In the genomic region with DNA sequence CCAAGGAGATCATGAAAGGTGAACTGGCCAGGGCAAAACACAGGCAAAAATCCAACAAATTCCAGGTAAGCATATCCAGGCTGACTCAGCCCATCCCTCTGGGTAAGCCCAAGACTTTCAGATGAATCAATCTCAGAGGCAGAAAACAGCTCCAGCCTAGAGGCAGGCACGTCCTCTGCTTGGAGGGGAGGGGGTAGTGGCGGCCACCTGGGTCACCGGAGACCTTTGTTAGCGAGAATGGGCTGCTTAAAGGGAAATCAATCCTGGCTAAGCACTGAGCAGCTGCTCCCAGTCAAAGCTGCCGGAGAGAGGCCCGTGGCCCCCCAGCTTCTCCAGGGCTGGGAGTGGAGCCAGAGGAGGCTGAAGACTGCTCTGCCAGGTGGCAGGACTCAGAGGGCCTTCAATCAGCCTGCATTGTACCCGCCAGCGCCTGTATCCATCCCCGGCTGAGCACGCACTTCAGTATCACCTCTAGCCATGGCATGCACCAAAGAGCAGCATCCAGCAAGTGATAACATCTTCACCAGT, we compare ENCODE assay signal across 12 cellular contexts. TPM values are rescaled to one million over a fixed set of nuclear protein-coding genes. Genes with fewer than 3 reads are reported as not detected.
DNase-seq lines count a peak whose midpoint lies in the region; ATAC-seq and TF ChIP-seq lines count a peak whose summit lies in the region.
"Had no signal": no experiment of that assay in that cellular context is flagged by ENCODE, and none has a peak within 500 bp of the region (broad histone marks: within the 10 kb centered on the region; RNA-seq: fewer than 3 reads in every experiment).

No MANE protein-coding gene starts in this region.

- CTCF ChIA-PET in IMR-90 (lab: Yijun Ruan, JAX) = no interaction called here
- CTCF ChIA-PET in Caco-2 (lab: Charles Lee) = no interaction called here
- CTCF ChIA-PET in activated CD8-positive, alpha-beta T cell treated with anti-CD3 and anti-CD28 coated beads, Interleukin-2, amount 10 ng/mL, durations not matched to agents 7 days and 5 days (lab: Charles Lee) = no interaction called here

- H4K5ac ChIP-seq in IMR-90 (ENCODE audit: low read depth, low read length) = no peak overlapping the region

- H3K4me3 ChIP-seq in IMR-90 (ENCODE audit: insufficient read depth, low read depth, low read length) = no peak overlapping the region
- H3K4me3 ChIP-seq in Caco-2 (ENCODE audit: low read depth, low read length) = no peak overlapping the region

- in situ Hi-C loops in IMR-90 (cut with MboI; ENCODE audit: low sequenced_read_pairs) = no loop called here

- H2AFZ ChIP-seq in IMR-90 (replicated peaks; ENCODE audit: low read length, poor library complexity) = no peak overlapping the region

- no peak overlapping the region for H2AK9ac ChIP-seq in IMR-90 (replicated peaks; ENCODE audit: low read depth, low read length, poor library complexity)

- H3K4ac ChIP-seq in IMR-90 (ENCODE audit: low read depth, low read length) = no peak overlapping the region

- H2BK20ac ChIP-seq in IMR-90 (ENCODE audit: low read depth, low read length) = no peak overlapping the region

- no TSS peak for BruUV-seq in IMR-90 (replicated peaks; lab: Mats Ljungman, UMichigan)
- no TSS peak for BruUV-seq in Caco-2 (replicated peaks; lab: Mats Ljungman, UMichigan)

- no peak overlapping the region for H3K14ac ChIP-seq in IMR-90 (replicated peaks; ENCODE audit: low read depth, low read length)

- TF ChIP-seq RAD21 in IMR-90 (IDR thresholded peaks at IDR 0.05; ENCODE audit: low read length) = no peak

- no peak overlapping the region for H4K91ac ChIP-seq in IMR-90 (ENCODE audit: insufficient read depth, low read depth, low read length)

- H3K4me1 Mint-ChIP-seq in brain (peaks cover 42% of the 10 kb centered on the region), Caco-2 (ENCODE audit: low read depth, unreplicated experiment) (no peaks in the 10 kb centered on the region)
- no peaks in the 10 kb centered on the region for H3K4me1 Mint-ChIP-seq in activated CD8-positive, alpha-beta T cell treated with anti-CD3 and anti-CD28 coated beads, Interleukin-2, amount 10 ng/mL, durations not matched to agents 7 days and 5 days (ENCODE audit: low read depth)

- POLR2A ChIA-PET in IMR-90 (lab: Charles Lee; ENCODE audit: unreplicated experiment) = interaction anchor here (0.5 kb wide), 1 partner anchor 19 kb away, joined by 4 read pairs; no protein-coding TSS in a partner anchor
- POLR2A ChIA-PET in Caco-2 (lab: Charles Lee) = no interaction called here
- POLR2A ChIA-PET in activated CD8-positive, alpha-beta T cell treated with anti-CD3 and anti-CD28 coated beads, Interleukin-2, amount 10 ng/mL, durations not matched to agents 7 days and 5 days (lab: Charles Lee) = no interaction called here

- H2BK15ac ChIP-seq in IMR-90 (ENCODE audit: low read depth, low read length) = no peak overlapping the region

- intact Hi-C loops in IMR-90 (cut with micrococcal nuclease) (no loop called here), Caco-2 (cut with micrococcal nuclease; ENCODE audit: unreplicated experiment) (no loop called here)

- no peak overlapping the region for H4K8ac ChIP-seq in IMR-90 (ENCODE audit: low read depth in 2 of 2, low read length in 2 of 2)

- H3K18ac ChIP-seq in IMR-90 (ENCODE audit: low read depth, low read length) = no peak overlapping the region

- no peaks in the 10 kb centered on the region; the same call in 1 of the 2 replicates for H4K20me1 ChIP-seq in IMR-90 (ENCODE audit: insufficient read depth, low read length)

- no peaks in the 10 kb centered on the region for H3K79me1 ChIP-seq in IMR-90 (ENCODE audit: low read depth in 1 of 2, low read length in 2 of 2)

- H3K27me3 Mint-ChIP-seq in brain (no peaks in the 10 kb centered on the region), Caco-2 (ENCODE audit: insufficient read depth, unreplicated experiment) (peaks cover 7% of the 10 kb centered on the region)
- no peaks in the 10 kb centered on the region for H3K27me3 Mint-ChIP-seq in activated CD8-positive, alpha-beta T cell treated with anti-CD3 and anti-CD28 coated beads, Interleukin-2, amount 10 ng/mL, durations not matched to agents 7 days and 5 days (ENCODE audit: low read depth)
- H3K27me3 Mint-ChIP-seq: CD4-positive, alpha-beta T cell had no signal

- no peaks in the 10 kb centered on the region for H3K9me3 ChIP-seq in IMR-90 (ENCODE audit: control insufficient read depth, insufficient read depth, low read length)
- H3K9me3 ChIP-seq in Caco-2 = no peaks in the 10 kb centered on the region

- peaks cover 0 to 9% (median 0%) of the 10 kb centered on the region in 5 experiments for H3K9me3 Mint-ChIP-seq in brain
- H3K9me3 Mint-ChIP-seq in Caco-2 (ENCODE audit: unreplicated experiment) = no peaks in the 10 kb centered on the region
- H3K9me3 Mint-ChIP-seq in activated CD8-positive, alpha-beta T cell treated with anti-CD3 and anti-CD28 coated beads, Interleukin-2, amount 10 ng/mL, durations not matched to agents 7 days and 5 days (ENCODE audit: insufficient read depth) = no peaks in the 10 kb centered on the region
- H3K9me3 Mint-ChIP-seq: CD4-positive, alpha-beta T cell had no signal

- H3K4me3 Mint-ChIP-seq in brain (peak overlapping the region; percentile 19 to 61 (median 52)), Caco-2 (ENCODE audit: unreplicated experiment) (no peak overlapping the region)
- H3K4me3 Mint-ChIP-seq in activated CD8-positive, alpha-beta T cell treated with anti-CD3 and anti-CD28 coated beads, Interleukin-2, amount 10 ng/mL, durations not matched to agents 7 days and 5 days = no peak overlapping the region
- H3K4me3 Mint-ChIP-seq: CD4-positive, alpha-beta T cell had no signal

- H3K36me3 Mint-ChIP-seq in brain = peaks cover 37% of the 10 kb centered on the region
- H3K36me3 Mint-ChIP-seq in Caco-2 (ENCODE audit: insufficient read depth, unreplicated experiment) = peaks cover 6% of the 10 kb centered on the region
- H3K36me3 Mint-ChIP-seq in activated CD8-positive, alpha-beta T cell treated with anti-CD3 and anti-CD28 coated beads, Interleukin-2, amount 10 ng/mL, durations not matched to agents 7 days and 5 days (ENCODE audit: low read depth) = no peaks in the 10 kb centered on the region

- H2BK120ac ChIP-seq in IMR-90 (ENCODE audit: low read depth, low read length) = no peak overlapping the region

- peak overlapping the region; percentile 85 to 96 (median 94) for H3K27ac Mint-ChIP-seq in brain
- no peak overlapping the region for H3K27ac Mint-ChIP-seq in Caco-2 (ENCODE audit: unreplicated experiment)
- no peak overlapping the region for H3K27ac Mint-ChIP-seq in activated CD8-positive, alpha-beta T cell treated with anti-CD3 and anti-CD28 coated beads, Interleukin-2, amount 10 ng/mL, durations not matched to agents 7 days and 5 days
- H3K27ac Mint-ChIP-seq: CD4-positive, alpha-beta T cell had no signal

- H3K4me2 ChIP-seq in IMR-90 (ENCODE audit: low read depth, low read length) = no peak overlapping the region

- H3K23ac ChIP-seq in IMR-90 (ENCODE audit: low read depth, low read length) = no peak overlapping the region

- ATAC-seq in IMR-90 (ENCODE audit: low read depth) (peak; percentile 25), HG03571 (IDR thresholded peaks at IDR 0.05; ENCODE audit: unreplicated experiment) (no peak)
- ATAC-seq in activated CD8-positive, alpha-beta T cell treated with anti-CD3 and anti-CD28 coated beads, Interleukin-2, amount 10 ng/mL, durations not matched to agents 7 days and 5 days = no peak

- no peak for TF ChIP-seq POLR2A in IMR-90 (IDR thresholded peaks at IDR 0.05; ENCODE audit: low read depth, low read length)

- no peak overlapping the region for H3K27ac ChIP-seq in IMR-90 (ENCODE audit: insufficient read depth, low read length)

- WGBS in IMR-90 (ENCODE audit: extremely low coverage in 2 of 2, insufficient read length in 1 of 2), 2 experiments = 18% methylated on average over 6 of the region's 10 CpGs; no CpG with 5 or more reads in 1 of the 2 experiments

- H2AK5ac ChIP-seq in IMR-90 (ENCODE audit: low read depth, low read length) = no peak overlapping the region

- dilution Hi-C loops in IMR-90 (cut with HindIII; ENCODE audit: low sequenced_read_pairs, unreplicated experiment) = no loop called here

- H2BK5ac ChIP-seq in IMR-90 (ENCODE audit: low read depth, low read length, poor library complexity, severe bottlenecking) = no peak overlapping the region

- H3K36me3 ChIP-seq in IMR-90 (ENCODE audit: control insufficient read depth, insufficient read depth, low read length) (no peaks in the 10 kb centered on the region), Caco-2 (ENCODE audit: control insufficient read depth, insufficient read depth, low read length) (no peaks in the 10 kb centered on the region)

- no peak for TF ChIP-seq CTCF in IMR-90 (conservative IDR thresholded peaks at IDR 0.05; ENCODE audit: low read depth, low read length)
- TF ChIP-seq CTCF in brain (conservative IDR thresholded peaks at IDR 0.05) = no peak
- no peak for TF ChIP-seq CTCF in Caco-2 (IDR thresholded peaks at IDR 0.05; ENCODE audit: insufficient read depth in 1 of 2, low read depth in 1 of 2, low read length in 1 of 2, severe bottlenecking in 1 of 2, unreplicated experiment in 1 of 2)

- H3K9ac ChIP-seq in IMR-90 (ENCODE audit: low read depth, low read length) = no peak overlapping the region

- H3K27me3 ChIP-seq in IMR-90 (ENCODE audit: control insufficient read depth, insufficient read depth, low read length) = no peaks in the 10 kb centered on the region; the same call in 1 of the 2 replicates
- no peaks in the 10 kb centered on the region for H3K27me3 ChIP-seq in Caco-2 (replicated peaks; ENCODE audit: control insufficient read depth, insufficient read depth, low read length)

- H3K9me1 ChIP-seq in IMR-90 (ENCODE audit: insufficient read depth, low read length) = no peaks in the 10 kb centered on the region

- no peak overlapping the region for H3K56ac ChIP-seq in IMR-90 (ENCODE audit: extremely low read depth, insufficient read depth, low read length)

- DNase-seq in IMR-90 (no peak), NCI-H226 (peak; percentile 64), occipital lobe (lab: John Stamatoyannopoulos, UW) (peak; percentile 35), Caco-2 (no peak), epidermal melanocyte (ENCODE audit: insufficient read length, low spot score) (no peak)
- no peak for DNase-seq in activated CD8-positive, alpha-beta T cell treated with anti-CD3 and anti-CD28 coated beads, Interleukin-2, amount 10 ng/mL, durations not matched to agents 7 days and 5 days
- DNase-seq: activated CD8-positive, alpha-beta memory T cell treated with anti-CD3 and anti-CD28 coated beads, Interleukin-2, amount 50 U/mL, for 4 hours; CD4-positive, alpha-beta T cell; Karpas-422; midbrain had no signal

- H3K4me1 ChIP-seq in IMR-90 (ENCODE audit: control insufficient read depth, insufficient read depth, low read length) = peaks cover 2% of the 10 kb centered on the region; the same call in 1 of the 2 replicates
- no peaks in the 10 kb centered on the region for H3K4me1 ChIP-seq in Caco-2

RNA-seq across cellular contexts. Expression of gene PIN1, which starts 48.2 kb away (rescaled TPM):
- total RNA-seq in IMR-90 (2012; rRNA removed) (76.0 and 77.2 TPM in 2 replicates), occipital lobe (65.4 TPM), Caco-2 (2022) (63.3 and 65.3 TPM in 2 replicates)
- polyA plus RNA-seq in IMR-90 (2012; rRNA removed) (105 and 126 TPM in 2 replicates), brain (ENCODE audit: insufficient read depth, low read depth, low replicate concordance) (273 TPM)
- 71.7 and 184 TPM in 2 replicates for polyA plus RNA-seq in IMR-90 (2012; cell fraction: cytosol; rRNA removed)
- 67.3 and 125 TPM in 2 replicates for polyA plus RNA-seq in IMR-90 (2012; cell fraction: nucleus; rRNA removed; ENCODE audit: low replicate concordance)
- total RNA-seq in activated CD8-positive, alpha-beta T cell treated with anti-CD3 and anti-CD28 coated beads, Interleukin-2, amount 10 ng/mL, durations not matched to agents 7 days and 5 days = 100 to 1,000 TPM; 114 to 117 TPM

RNA-seq across cellular contexts. Expression of gene OLFM2, which starts 53.0 kb away (rescaled TPM):
- total RNA-seq in IMR-90 (2012; rRNA removed) = 2.2 and 2.7 TPM in 2 replicates
- 5.1 and 6.2 TPM in 2 replicates for polyA plus RNA-seq in IMR-90 (2012; rRNA removed)
- polyA plus RNA-seq in IMR-90 (2012; cell fraction: cytosol; rRNA removed) = 4.7 and 7.9 TPM in 2 replicates
- polyA plus RNA-seq in IMR-90 (2012; cell fraction: nucleus; rRNA removed; ENCODE audit: low replicate concordance) = 1.7 and 2.0 TPM in 2 replicates
- 75.0 TPM for polyA plus RNA-seq in brain (ENCODE audit: insufficient read depth, low read depth, low replicate concordance)
- total RNA-seq in occipital lobe = 121 TPM
- 0.30 and 0.34 TPM in 2 replicates for total RNA-seq in Caco-2 (2022)
- total RNA-seq in activated CD8-positive, alpha-beta T cell treated with anti-CD3 and anti-CD28 coated beads, Interleukin-2, amount 10 ng/mL, durations not matched to agents 7 days and 5 days = 1 to 10 TPM; 9.2 to 9.9 TPM

RNA-seq across cellular contexts. Expression of gene UBL5, which starts 55.6 kb away (rescaled TPM):
- 371 and 434 TPM in 2 replicates for total RNA-seq in IMR-90 (2012; rRNA removed)
- 1,091 and 1,179 TPM in 2 replicates for polyA plus RNA-seq in IMR-90 (2012; rRNA removed)
- 1,099 and 1,903 TPM in 2 replicates for polyA plus RNA-seq in IMR-90 (2012; cell fraction: cytosol; rRNA removed)
- polyA plus RNA-seq in IMR-90 (2012; cell fraction: nucleus; rRNA removed; ENCODE audit: low replicate concordance) = 247 and 613 TPM in 2 replicates
- polyA plus RNA-seq in brain (ENCODE audit: insufficient read depth, low read depth, low replicate concordance) = 841 TPM
- 62.9 TPM for total RNA-seq in occipital lobe
- 345 and 359 TPM in 2 replicates for total RNA-seq in Caco-2 (2022)
- total RNA-seq in activated CD8-positive, alpha-beta T cell treated with anti-CD3 and anti-CD28 coated beads, Interleukin-2, amount 10 ng/mL, durations not matched to agents 7 days and 5 days = 100 to 1,000 TPM; 383 to 395 TPM

Comparison
In these comparisons a context has a peak if more than half of its experiments do, and no peak if none do; other contexts are left out.
1. DNase-seq: peak in NCI-H226 (single experiment) and occipital lobe (single experiment); none in IMR-90 (single experiment), Caco-2 (0 of 2), activated CD8-positive, alpha-beta T cell treated with anti-CD3 and anti-CD28 coated beads, Interleukin-2, amount 10 ng/mL, durations not matched to agents 7 days and 5 days (single experiment) and epidermal melanocyte (single experiment).
2. H3K27ac Mint-ChIP-seq: peak in brain (5 of 5); none in Caco-2 (single experiment) and activated CD8-positive, alpha-beta T cell treated with anti-CD3 and anti-CD28 coated beads, Interleukin-2, amount 10 ng/mL, durations not matched to agents 7 days and 5 days (single experiment).
3. H3K4me3 Mint-ChIP-seq: peak in brain (5 of 5); none in Caco-2 (single experiment) and activated CD8-positive, alpha-beta T cell treated with anti-CD3 and anti-CD28 coated beads, Interleukin-2, amount 10 ng/mL, durations not matched to agents 7 days and 5 days (single experiment).
4. RNA of gene OLFM2, which starts 53.0 kb away (total RNA-seq): 121 TPM in occipital lobe (single experiment); 9.2 to 9.9 TPM in activated CD8-positive, alpha-beta T cell treated with anti-CD3 and anti-CD28 coated beads, Interleukin-2, amount 10 ng/mL, durations not matched to agents 7 days and 5 days, 2.2 to 2.7 TPM in IMR-90 and 0.30 to 0.34 TPM in Caco-2; every median in the first group is over 10 times any median in the second.